ENCODE assay signal across 17 cellular contexts in the genomic region with DNA sequence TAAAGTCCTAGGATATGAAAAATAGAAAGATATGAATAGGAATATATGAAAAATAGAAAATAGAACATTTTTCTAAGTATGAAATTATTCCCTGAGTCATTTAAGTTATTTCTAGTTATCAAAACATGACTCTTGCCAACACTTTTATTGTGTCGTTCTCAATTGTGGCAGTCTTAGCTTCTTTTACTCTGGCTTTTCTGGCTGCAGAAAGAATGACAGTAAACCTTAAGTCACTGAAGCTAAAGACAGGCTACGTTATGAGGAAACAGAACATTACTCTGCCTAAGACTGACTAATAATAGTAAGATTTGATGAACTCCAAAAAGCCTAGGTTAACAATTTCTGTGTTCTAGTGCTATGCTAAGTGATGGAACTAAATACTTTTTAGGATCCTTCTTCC.
DNase-seq lines count a peak whose midpoint lies in the region; ATAC-seq and TF ChIP-seq lines count a peak whose summit lies in the region.
"Had no signal": no experiment of that assay in that cellular context is flagged by ENCODE, and none has a peak within 500 bp of the region (broad histone marks: within the 10 kb centered on the region; RNA-seq: fewer than 3 reads in every experiment).

No MANE protein-coding gene starts in this region.

- peaks cover 0 to 35% (median 2%) of the 10 kb centered on the region in 4 donors for H3K4me1 ChIP-seq in tibial artery
- H3K4me1 ChIP-seq: HAP-1 had no signal

- H3K27ac ChIP-seq in tibial artery = peak overlapping the region; percentile 4 to 51

- no peak for TF ChIP-seq CTCF in fibroblast of the aortic adventitia (IDR thresholded peaks at IDR 0.05; ENCODE audit: insufficient read depth, low read length)
- TF ChIP-seq CTCF in tibial artery (IDR thresholded peaks at IDR 0.05) = no peak

- H3K27me3 ChIP-seq in tibial artery = no peaks in the 10 kb centered on the region

- peak overlapping the region; percentile 60 for H3K27ac Mint-ChIP-seq in activated T-cell treated with anti-CD3 and anti-CD28 coated beads, Interleukin-2, amount 50 U/mL, for 24 hours
- H3K27ac Mint-ChIP-seq in activated naive CD8-positive, alpha-beta T cell treated with anti-CD3 and anti-CD28 coated beads, Interleukin-2, amount 50 U/mL, for 24 hours = peak overlapping the region; percentile 53
- H3K27ac Mint-ChIP-seq: CD8-positive, alpha-beta T cell had no signal

- intact Hi-C loops in tibial artery (cut with DNase I; ENCODE audit: low total_unique reads) = no loop called here

- H3K4me3 ChIP-seq in fibroblast of the aortic adventitia (ENCODE audit: low read depth, low read length) = no peak overlapping the region
- no peak overlapping the region for H3K4me3 ChIP-seq in tibial artery
- H3K4me3 ChIP-seq: HAP-1 had no signal

- H3K4me1 Mint-ChIP-seq in activated T-cell treated with anti-CD3 and anti-CD28 coated beads, Interleukin-2, amount 50 U/mL, for 24 hours (ENCODE audit: low read depth) = peaks cover 44% of the 10 kb centered on the region
- H3K4me1 Mint-ChIP-seq in activated naive CD8-positive, alpha-beta T cell treated with anti-CD3 and anti-CD28 coated beads, Interleukin-2, amount 50 U/mL, for 24 hours = peaks cover 45% of the 10 kb centered on the region

- peaks cover 10 to 19% (median 15%) of the 10 kb centered on the region in 3 donors for H3K36me3 ChIP-seq in tibial artery
- H3K36me3 ChIP-seq: HAP-1 had no signal

- no peak for ATAC-seq in activated naive CD8-positive, alpha-beta T cell treated with anti-CD3 and anti-CD28 coated beads, Interleukin-2, amount 50 U/mL, for 24 hours
- ATAC-seq in HG03342 (IDR thresholded peaks at IDR 0.05; ENCODE audit: unreplicated experiment) = no peak
- no peak for ATAC-seq in HG02970 (IDR thresholded peaks at IDR 0.05; ENCODE audit: low FRiP score, unreplicated experiment)
- ATAC-seq: CD8-positive, alpha-beta T cell; PC-3 had no signal

- H3K36me3 Mint-ChIP-seq in activated T-cell treated with anti-CD3 and anti-CD28 coated beads, Interleukin-2, amount 50 U/mL, for 24 hours (ENCODE audit: low read depth) = peaks cover 55% of the 10 kb centered on the region
- peaks cover 49% of the 10 kb centered on the region for H3K36me3 Mint-ChIP-seq in activated naive CD8-positive, alpha-beta T cell treated with anti-CD3 and anti-CD28 coated beads, Interleukin-2, amount 50 U/mL, for 24 hours (ENCODE audit: low read depth)

- peaks cover 53% of the 10 kb centered on the region for H3K9me3 Mint-ChIP-seq in activated T-cell treated with anti-CD3 and anti-CD28 coated beads, Interleukin-2, amount 50 U/mL, for 24 hours
- H3K9me3 Mint-ChIP-seq in activated naive CD8-positive, alpha-beta T cell treated with anti-CD3 and anti-CD28 coated beads, Interleukin-2, amount 50 U/mL, for 24 hours = peaks cover 50% of the 10 kb centered on the region

- peaks cover 0 to 17% (median 3%) of the 10 kb centered on the region in 3 donors for H3K9me3 ChIP-seq in tibial artery
- H3K9me3 ChIP-seq: HAP-1 had no signal

- no peak for DNase-seq in activated T-cell treated with anti-CD3 and anti-CD28 coated beads, Interleukin-2, amount 50 U/mL, for 24 hours
- DNase-seq in activated T-cell treated with anti-CD3 and anti-CD28 coated beads, Interleukin-2, amount 50 U/mL, for 1 hour = no peak
- no peak for DNase-seq in activated naive CD8-positive, alpha-beta T cell treated with anti-CD3 and anti-CD28 coated beads, Interleukin-2, amount 50 U/mL, for 24 hours
- DNase-seq in fibroblast of the aortic adventitia (ENCODE audit: low read depth) (peak; percentile 46), tibial artery (no peak), NCI-H1417 (lab: John Stamatoyannopoulos, UW) (no peak)
- DNase-seq: CD8-positive, alpha-beta T cell; DMS79; MV-4-11; NCI-H1417 treated with DMSO at 0.1 percent for 48 hours; NCI-H2029; NCI-H2171 treated with DMSO at 0.1 percent for 48 hours; NCI-H774; PC-3 had no signal

- no peak overlapping the region for H3K4me3 Mint-ChIP-seq in activated T-cell treated with anti-CD3 and anti-CD28 coated beads, Interleukin-2, amount 50 U/mL, for 24 hours
- no peak overlapping the region for H3K4me3 Mint-ChIP-seq in activated naive CD8-positive, alpha-beta T cell treated with anti-CD3 and anti-CD28 coated beads, Interleukin-2, amount 50 U/mL, for 24 hours
- H3K4me3 Mint-ChIP-seq: CD8-positive, alpha-beta T cell had no signal

- no peaks in the 10 kb centered on the region for H3K27me3 Mint-ChIP-seq in activated T-cell treated with anti-CD3 and anti-CD28 coated beads, Interleukin-2, amount 50 U/mL, for 24 hours
- H3K27me3 Mint-ChIP-seq in activated naive CD8-positive, alpha-beta T cell treated with anti-CD3 and anti-CD28 coated beads, Interleukin-2, amount 50 U/mL, for 24 hours = no peaks in the 10 kb centered on the region
